11 cellular contexts compared by ENCODE assay signal in genomic region chr4:80471701-80472100, GRCh38.
DNase-seq lines count a peak whose midpoint lies in the region; ATAC-seq, FAIRE-seq and TF ChIP-seq lines count a peak whose summit lies in the region.
"Had no signal": no experiment of that assay in that cellular context is flagged by ENCODE, and none has a peak within 500 bp of the region (broad histone marks: within the 10 kb centered on the region; RNA-seq: fewer than 3 reads in every experiment).

No MANE protein-coding gene starts in this region.

- peak; percentile 41 for DNase-seq in OCI-LY7 (ENCODE audit: low spot score)
- DNase-seq in hepatocyte (ENCODE audit: low spot score) = peak; percentile 58
- DNase-seq in small intestine = peak; percentile 70
- DNase-seq in activated CD8-positive, alpha-beta memory T cell treated with anti-CD3 and anti-CD28 coated beads for 24 hours = no peak
- no peak for DNase-seq in activated naive CD8-positive, alpha-beta T cell treated with anti-CD3 and anti-CD28 coated beads, Interleukin-2, amount 50 U/mL, for 24 hours
- DNase-seq in T-helper 17 cell = no peak
- DNase-seq: KBM-7, left ventricle myocardium superior had no signal

- H3K36me3 Mint-ChIP-seq in activated naive CD8-positive, alpha-beta T cell treated with anti-CD3 and anti-CD28 coated beads, Interleukin-2, amount 50 U/mL, for 24 hours (ENCODE audit: low read depth) = no peaks in the 10 kb centered on the region
- H3K36me3 Mint-ChIP-seq in T-helper 17 cell (ENCODE audit: low read depth) = no peaks in the 10 kb centered on the region

- H3K79me2 ChIP-seq in OCI-LY7 (ENCODE audit: insufficient read depth, low read depth, low read length) (no peaks in the 10 kb centered on the region), hepatocyte (no peaks in the 10 kb centered on the region)

- no peaks in the 10 kb centered on the region; the same call in 1 of the 2 replicates for H3K36me3 ChIP-seq in OCI-LY7 (ENCODE audit: insufficient read depth, low read length)
- H3K36me3 ChIP-seq in hepatocyte (replicated peaks; ENCODE audit: insufficient read depth, low read depth) = no peaks in the 10 kb centered on the region
- H3K36me3 ChIP-seq in small intestine (ENCODE audit: control insufficient read depth in 2 of 2, insufficient read depth in 2 of 2, low read length in 2 of 2) = no peaks in the 10 kb centered on the region

- H3K27me3 Mint-ChIP-seq in activated naive CD8-positive, alpha-beta T cell treated with anti-CD3 and anti-CD28 coated beads, Interleukin-2, amount 50 U/mL, for 24 hours = no peaks in the 10 kb centered on the region
- H3K27me3 Mint-ChIP-seq in T-helper 17 cell = no peaks in the 10 kb centered on the region

- H3K27ac ChIP-seq in OCI-LY7 (ENCODE audit: low read depth, low read length, poor library complexity, severe bottlenecking) (no peak overlapping the region), hepatocyte (no peak overlapping the region), small intestine (ENCODE audit: low read depth in 1 of 2, low read length in 1 of 2) (no peak overlapping the region)

- intact Hi-C loops in OCI-LY7 (cut with micrococcal nuclease; ENCODE audit: unreplicated experiment) = no loop called here

- H3K27ac Mint-ChIP-seq in activated naive CD8-positive, alpha-beta T cell treated with anti-CD3 and anti-CD28 coated beads, Interleukin-2, amount 50 U/mL, for 24 hours = no peak overlapping the region
- no peak overlapping the region for H3K27ac Mint-ChIP-seq in T-helper 17 cell
- H3K27ac Mint-ChIP-seq: activated T-helper 1 cell treated with anti-CD3 and anti-CD28 coated beads, Interleukin-12 subunit alpha, Interleukin-12 subunit beta, Interleukin-2, Interleukin-4 antibody, amounts not matched to agents 30 ng/mL and 10 ng/mL and 1 ng/mL, durations not matched to agents 14 hours and 24 hours and 36 hours had no signal

- TF ChIP-seq CTCF in OCI-LY7 (conservative IDR thresholded peaks at IDR 0.05; ENCODE audit: low read length) = no peak
- no peak for TF ChIP-seq CTCF in hepatocyte (IDR thresholded peaks at IDR 0.05; ENCODE audit: poor library complexity)

- H3K4me3 Mint-ChIP-seq in activated naive CD8-positive, alpha-beta T cell treated with anti-CD3 and anti-CD28 coated beads, Interleukin-2, amount 50 U/mL, for 24 hours = no peak overlapping the region
- H3K4me3 Mint-ChIP-seq in T-helper 17 cell = no peak overlapping the region
- H3K4me3 Mint-ChIP-seq: activated T-helper 1 cell treated with anti-CD3 and anti-CD28 coated beads, Interleukin-12 subunit alpha, Interleukin-12 subunit beta, Interleukin-2, Interleukin-4 antibody, amounts not matched to agents 30 ng/mL and 10 ng/mL and 1 ng/mL, durations not matched to agents 14 hours and 24 hours and 36 hours had no signal

- CTCF ChIA-PET in OCI-LY7 (lab: Charles Lee; ENCODE audit: unreplicated experiment) = no interaction called here

- H3K4me1 Mint-ChIP-seq in activated naive CD8-positive, alpha-beta T cell treated with anti-CD3 and anti-CD28 coated beads, Interleukin-2, amount 50 U/mL, for 24 hours = no peaks in the 10 kb centered on the region
- peaks cover 8% of the 10 kb centered on the region for H3K4me1 Mint-ChIP-seq in T-helper 17 cell

- H3K9me3 Mint-ChIP-seq in activated naive CD8-positive, alpha-beta T cell treated with anti-CD3 and anti-CD28 coated beads, Interleukin-2, amount 50 U/mL, for 24 hours = peaks cover 9% of the 10 kb centered on the region

- ATAC-seq in HG02763 (IDR thresholded peaks at IDR 0.05; ENCODE audit: unreplicated experiment) = peak; percentile 50
- ATAC-seq in activated naive CD8-positive, alpha-beta T cell treated with anti-CD3 and anti-CD28 coated beads, Interleukin-2, amount 50 U/mL, for 24 hours = no peak
- ATAC-seq in GM18520 (IDR thresholded peaks at IDR 0.05; ENCODE audit: unreplicated experiment) = no peak
- no peak for ATAC-seq in T-helper 17 cell
- ATAC-seq: left ventricle myocardium superior had no signal

- peak overlapping the region; percentile 35; the same call in 1 of the 2 replicates for H2AFZ ChIP-seq in OCI-LY7 (ENCODE audit: low read length)
- peak overlapping the region; percentile 25 for H2AFZ ChIP-seq in hepatocyte

- H3K27me3 ChIP-seq in hepatocyte (no peaks in the 10 kb centered on the region), small intestine (ENCODE audit: control insufficient read depth in 2 of 2, insufficient read depth in 2 of 2, low read length in 2 of 2) (no peaks in the 10 kb centered on the region)

- WGBS in hepatocyte (ENCODE audit: low lambda C conversion rate, missing lambda C conversion rate) = 5% methylated on average over 9 of the region's 9 CpGs
- WGBS in small intestine, 3 donors = 6 to 27% (median 26%) methylated on average over 9 of the region's 9 CpGs

- H3K9me3 ChIP-seq in OCI-LY7 (ENCODE audit: low read length) = no peaks in the 10 kb centered on the region
- no peaks in the 10 kb centered on the region for H3K9me3 ChIP-seq in hepatocyte (ENCODE audit: low read depth)
- H3K9me3 ChIP-seq in small intestine (ENCODE audit: control insufficient read depth, low read depth) = no peaks in the 10 kb centered on the region
- no peaks in the 10 kb centered on the region for H3K9me3 ChIP-seq in T-helper 17 cell (ENCODE audit: control insufficient read depth, low read length, poor library complexity, severe bottlenecking)

- POLR2A ChIA-PET in OCI-LY7 (lab: Charles Lee) = no interaction called here

- no peak for FAIRE-seq in small intestine (lab: Jason Lieb, UNC)

- peak overlapping the region; percentile 35; the same call in 1 of the 2 replicates for H3K4me2 ChIP-seq in OCI-LY7 (ENCODE audit: low read length)
- peak overlapping the region; percentile 68 for H3K4me2 ChIP-seq in hepatocyte

- H3K4me3 ChIP-seq in OCI-LY7 (ENCODE audit: low read depth, low read length, poor library complexity, severe bottlenecking) (no peak overlapping the region), hepatocyte (no peak overlapping the region), small intestine (ENCODE audit: low read depth in 1 of 2, low read length in 2 of 2) (no peak overlapping the region)

- H4K20me1 ChIP-seq in OCI-LY7 (ENCODE audit: insufficient read depth, low read length) = no peaks in the 10 kb centered on the region
- no peaks in the 10 kb centered on the region for H4K20me1 ChIP-seq in hepatocyte (ENCODE audit: insufficient read depth, poor library complexity, severe bottlenecking)

- BruUV-seq in OCI-LY7 (replicated peaks; lab: Mats Ljungman, UMichigan) = no TSS peak

- no peaks in the 10 kb centered on the region for H3K4me1 ChIP-seq in OCI-LY7 (ENCODE audit: insufficient read depth, low read length, poor library complexity, severe bottlenecking)
- H3K4me1 ChIP-seq in hepatocyte (ENCODE audit: insufficient read depth) = no peaks in the 10 kb centered on the region
- no peaks in the 10 kb centered on the region for H3K4me1 ChIP-seq in small intestine (ENCODE audit: control insufficient read depth in 2 of 2, insufficient read depth in 1 of 2, low read depth in 1 of 2, low read length in 1 of 2)

- H3K9me2 ChIP-seq in OCI-LY7 (ENCODE audit: insufficient read depth, low read length) (no peaks in the 10 kb centered on the region), hepatocyte (replicated peaks; ENCODE audit: insufficient read depth) (no peaks in the 10 kb centered on the region)

Comparison
In these comparisons a context has a peak if more than half of its experiments do, and no peak if none do; other contexts are left out.
1. DNase-seq: peak in OCI-LY7 (single experiment), hepatocyte (single experiment) and small intestine (single experiment); none in activated CD8-positive, alpha-beta memory T cell treated with anti-CD3 and anti-CD28 coated beads for 24 hours (single experiment), activated naive CD8-positive, alpha-beta T cell treated with anti-CD3 and anti-CD28 coated beads, Interleukin-2, amount 50 U/mL, for 24 hours (single experiment) and T-helper 17 cell (0 of 3).